In the genomic region with DNA sequence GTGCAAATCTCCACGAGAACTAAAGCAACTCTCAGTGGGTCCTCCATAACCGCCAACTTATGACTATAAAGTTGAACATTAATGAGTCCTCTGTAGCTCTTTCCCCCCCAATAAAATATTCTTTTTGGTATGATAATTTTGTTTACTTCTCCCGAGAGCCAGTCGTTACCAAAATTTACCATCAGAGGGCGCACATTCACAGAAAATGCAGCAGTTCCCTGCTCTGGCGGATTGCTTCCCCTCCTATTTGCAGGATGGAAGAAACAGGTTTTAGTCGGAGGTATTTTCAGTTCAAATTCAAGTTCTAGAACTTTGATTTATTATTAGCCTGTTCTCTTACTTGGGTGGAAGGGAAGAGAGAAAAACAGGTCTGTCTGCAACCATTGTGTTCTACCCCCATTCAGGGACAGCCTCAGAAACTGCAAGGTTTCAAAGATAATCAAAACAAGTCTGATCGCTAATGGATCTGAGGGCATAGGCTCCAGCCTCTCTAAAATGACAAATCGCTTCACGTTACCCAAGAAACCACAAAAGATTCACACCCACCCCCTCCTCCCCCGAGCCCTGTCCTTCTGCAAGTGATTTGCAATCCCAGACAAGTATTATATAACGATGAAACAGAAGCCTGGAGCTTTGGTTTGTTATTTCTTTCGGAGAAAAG, we compare ENCODE assay signal across 9 cellular contexts.
DNase-seq lines count a peak whose midpoint lies in the region; ATAC-seq and TF ChIP-seq lines count a peak whose summit lies in the region.
"Had no signal": no experiment of that assay in that cellular context is flagged by ENCODE, and none has a peak within 500 bp of the region (broad histone marks: within the 10 kb centered on the region; RNA-seq: fewer than 3 reads in every experiment).

No MANE protein-coding gene starts in this region.

- H3K4me1 ChIP-seq in Caco-2 (peaks cover 18% of the 10 kb centered on the region), HCT116 (ENCODE audit: control insufficient read depth in 1 of 2, insufficient read depth in 2 of 2, low read length in 2 of 2) (no peaks in the 10 kb centered on the region; a peak in 1 of 4 replicates)

- H3K36me3 Mint-ChIP-seq in Caco-2 (ENCODE audit: insufficient read depth, unreplicated experiment) (no peaks in the 10 kb centered on the region), memory B cell (no peaks in the 10 kb centered on the region)
- no peaks in the 10 kb centered on the region for H3K36me3 Mint-ChIP-seq in stimulated activated naive B cell treated with anti-CD40 and anti-IgM and Interleukin-4, amounts not matched to agents 10 μg/mL and 1 μg/mL and 100 μg/mL, for 72 hours

- CTCF ChIA-PET in Caco-2 (lab: Charles Lee) = interaction anchor here (0.6 to 2.3 kb wide), 5 partner anchors 949 to 1454 kb away, joined by 3 to 10 read pairs (median 3); no protein-coding TSS in a partner anchor
- CTCF ChIA-PET in HCT116 (lab: Charles Lee) = interaction anchor here (0.6 to 3.4 kb wide), 9 partner anchors 8 to 1195 kb away, joined by 3 to 32 read pairs (median 4); no protein-coding TSS in a partner anchor

- TF ChIP-seq RAD21 in HCT116 (IDR thresholded peaks at IDR 0.05; ENCODE audit: low read depth) = peak; percentile 72

- ATAC-seq in HCT116 (peak; percentile 70), memory B cell (ENCODE audit: low read depth) (no peak), esophagus mucosa (no peak)
- ATAC-seq in stimulated activated naive B cell treated with anti-CD40 and anti-IgM and Interleukin-4, amounts not matched to agents 10 μg/mL and 1 μg/mL and 100 μg/mL, for 72 hours (replicated peaks) = peak in 1 of 2 donors; percentile 53

- no peak overlapping the region for H3K27ac ChIP-seq in HCT116 (ENCODE audit: low read depth, low read length)

- peak overlapping the region; percentile 16 for H2AFZ ChIP-seq in HCT116 (ENCODE audit: low read depth, low read length, poor library complexity, severe bottlenecking)

- TF ChIP-seq CTCF in Caco-2 (IDR thresholded peaks at IDR 0.05; ENCODE audit: insufficient read depth in 1 of 2, low read depth in 1 of 2, low read length in 1 of 2, severe bottlenecking in 1 of 2, unreplicated experiment in 1 of 2) = peak; percentile 51 to 52
- TF ChIP-seq CTCF in HCT116 (IDR thresholded peaks at IDR 0.05 in 2 of 3, conservative IDR thresholded peaks at IDR 0.05 in 1 of 3; ENCODE audit: borderline replicate concordance in 1 of 3, insufficient read depth in 1 of 3, low read depth in 2 of 3, low read length in 2 of 3) = peak; percentile 39 to 67 (median 51); a peak in 5 of 6 replicates

- H3K9me2 ChIP-seq in HCT116 (ENCODE audit: insufficient read depth) = no peaks in the 10 kb centered on the region

- POLR2A ChIA-PET in Caco-2 (lab: Charles Lee) = no interaction called here
- POLR2A ChIA-PET in HCT116 (lab: Charles Lee) = no interaction called here

- H3K27ac Mint-ChIP-seq in Caco-2 (ENCODE audit: unreplicated experiment) = no peak overlapping the region
- H3K27ac Mint-ChIP-seq in memory B cell = no peak overlapping the region
- H3K27ac Mint-ChIP-seq in stimulated activated naive B cell treated with anti-CD40 and anti-IgM and Interleukin-4, amounts not matched to agents 10 μg/mL and 1 μg/mL and 100 μg/mL, for 72 hours = no peak overlapping the region
- H3K27ac Mint-ChIP-seq: T-helper 1 cell treated with Interleukin-12 subunit alpha and Interleukin-12 subunit beta and Interleukin-4 antibody, amounts not matched to agents 30 μg/mL and 1 μg/mL, for 36 hours had no signal

- H3K4me1 Mint-ChIP-seq in Caco-2 (ENCODE audit: low read depth, unreplicated experiment) = peaks cover 25% of the 10 kb centered on the region
- no peaks in the 10 kb centered on the region for H3K4me1 Mint-ChIP-seq in memory B cell
- H3K4me1 Mint-ChIP-seq in stimulated activated naive B cell treated with anti-CD40 and anti-IgM and Interleukin-4, amounts not matched to agents 10 μg/mL and 1 μg/mL and 100 μg/mL, for 72 hours = peaks cover 0 to 2% of the 10 kb centered on the region in 2 donors

- H4K20me1 ChIP-seq in HCT116 (ENCODE audit: insufficient read depth) = no peaks in the 10 kb centered on the region

- peak overlapping the region; percentile 27 for H3K4me2 ChIP-seq in HCT116 (ENCODE audit: low read length)

- TF ChIP-seq POLR2A in HCT116 (IDR thresholded peaks at IDR 0.05; ENCODE audit: borderline replicate concordance, extremely low read depth, insufficient read depth, insufficient read length) = no peak

- BruUV-seq in Caco-2 (replicated peaks; lab: Mats Ljungman, UMichigan) (no TSS peak), HCT116 (replicated peaks; lab: Mats Ljungman, UMichigan) (no TSS peak)

- intact Hi-C loops in Caco-2 (cut with micrococcal nuclease; ENCODE audit: unreplicated experiment) (loop anchor here (1.0 to 10.0 kb wide), 6 partner anchors 64 to 1195 kb away; no protein-coding TSS in a partner anchor), HCT116 (cut with micrococcal nuclease) (loop anchor here (1.0 kb wide), 2 partner anchors 950 to 1195 kb away; no protein-coding TSS in a partner anchor)

- H3K4me3 ChIP-seq in Caco-2 (ENCODE audit: low read depth, low read length) (no peak overlapping the region), HCT116 (replicated peaks in 1 of 2; ENCODE audit: low read depth in 1 of 2, low read length in 2 of 2) (no peak overlapping the region)

- H3K27me3 Mint-ChIP-seq in Caco-2 (ENCODE audit: insufficient read depth, unreplicated experiment) (no peaks in the 10 kb centered on the region), memory B cell (peaks cover 16% of the 10 kb centered on the region)
- peaks cover 20 to 43% of the 10 kb centered on the region in 2 donors for H3K27me3 Mint-ChIP-seq in stimulated activated naive B cell treated with anti-CD40 and anti-IgM and Interleukin-4, amounts not matched to agents 10 μg/mL and 1 μg/mL and 100 μg/mL, for 72 hours

- H3K79me2 ChIP-seq in HCT116 (ENCODE audit: insufficient read depth, low read length) = no peaks in the 10 kb centered on the region

- H3K4me3 Mint-ChIP-seq in Caco-2 (ENCODE audit: unreplicated experiment) (no peak overlapping the region), memory B cell (no peak overlapping the region)
- no peak overlapping the region for H3K4me3 Mint-ChIP-seq in stimulated activated naive B cell treated with anti-CD40 and anti-IgM and Interleukin-4, amounts not matched to agents 10 μg/mL and 1 μg/mL and 100 μg/mL, for 72 hours
- H3K4me3 Mint-ChIP-seq: T-helper 1 cell treated with Interleukin-12 subunit alpha and Interleukin-12 subunit beta and Interleukin-4 antibody, amounts not matched to agents 30 μg/mL and 1 μg/mL, for 36 hours had no signal

- RAD21 ChIA-PET in HCT116 (lab: Charles Lee; ENCODE audit: low non-redundant PET in 1 of 2, low total read pairs in 2 of 2, uncharacterized antibody in 2 of 2, unreplicated experiment in 2 of 2) = interaction anchor here in 1 of 2 experiments (0.6 kb wide), 1 partner anchor 950 kb away, joined by 3 read pairs; no protein-coding TSS in a partner anchor

- H3K9me3 ChIP-seq in Caco-2 (no peaks in the 10 kb centered on the region), HCT116 (ENCODE audit: control insufficient read depth in 1 of 2, insufficient read depth in 1 of 2, low read depth in 1 of 2, low read length in 2 of 2) (no peaks in the 10 kb centered on the region)

- H3K9ac ChIP-seq in HCT116 (ENCODE audit: low read length) = no peak overlapping the region

- H3K27me3 ChIP-seq in Caco-2 (replicated peaks; ENCODE audit: control insufficient read depth, insufficient read depth, low read length) (no peaks in the 10 kb centered on the region), HCT116 (ENCODE audit: insufficient read depth, low read length) (no peaks in the 10 kb centered on the region)

- H3K9me3 Mint-ChIP-seq in Caco-2 (ENCODE audit: unreplicated experiment) = peaks cover 15% of the 10 kb centered on the region
- H3K9me3 Mint-ChIP-seq in memory B cell = no peaks in the 10 kb centered on the region
- no peaks in the 10 kb centered on the region for H3K9me3 Mint-ChIP-seq in stimulated activated naive B cell treated with anti-CD40 and anti-IgM and Interleukin-4, amounts not matched to agents 10 μg/mL and 1 μg/mL and 100 μg/mL, for 72 hours
- H3K9me3 Mint-ChIP-seq: T-helper 1 cell treated with Interleukin-12 subunit alpha and Interleukin-12 subunit beta and Interleukin-4 antibody, amounts not matched to agents 30 μg/mL and 1 μg/mL, for 36 hours had no signal

- DNase-seq in Caco-2 = peak; percentile 42 to 60
- peak; percentile 29 for DNase-seq in HCT116 (ENCODE audit: low read depth, low spot score)
- DNase-seq in NCI-H510A (lab: John Stamatoyannopoulos, UW) = peak; percentile 12
- DNase-seq in activated CD4-positive, alpha-beta T cell treated with anti-CD3 and anti-CD28 coated beads, Interleukin-2, amount 50 U/mL, for 48 hours = peak; percentile 49 to 64
- DNase-seq in ecto neural progenitor cell (ENCODE audit: low spot score) = peak; percentile 61
- DNase-seq in memory B cell (ENCODE audit: low spot score in 2 of 2) = peak; percentile 41 to 59
- peak; percentile 20 for DNase-seq in stimulated activated naive B cell treated with anti-CD40 and anti-IgM and Interleukin-4, amounts not matched to agents 10 μg/mL and 1 μg/mL and 100 μg/mL, for 72 hours

- H3K36me3 ChIP-seq in Caco-2 (ENCODE audit: control insufficient read depth, insufficient read depth, low read length) (no peaks in the 10 kb centered on the region), HCT116 (ENCODE audit: control insufficient read depth in 1 of 2, insufficient read depth in 2 of 2, low read length in 2 of 2) (no peaks in the 10 kb centered on the region)

TF ChIP-seq in HCT116, 20 proteins besides CTCF, POLR2A, EP300 and RAD21:
- no peak for TF ChIP-seq SRF (IDR thresholded peaks at IDR 0.05; ENCODE audit: low read depth)
